8 cellular contexts compared by ENCODE assay signal in the genomic region with DNA sequence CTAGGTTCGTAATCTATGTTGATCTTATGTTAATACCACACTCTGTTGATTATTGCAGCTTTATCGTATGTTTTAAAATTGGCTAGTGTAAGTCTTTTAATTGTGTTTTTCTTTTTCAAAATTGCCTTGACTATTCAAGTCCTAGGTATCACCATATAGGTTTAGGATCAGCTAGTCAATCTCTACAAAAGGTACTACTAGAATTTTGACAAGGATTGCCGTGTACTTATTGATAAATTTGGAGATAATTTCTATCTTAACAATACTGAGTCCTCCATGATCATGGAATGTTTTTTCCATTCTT.
DNase-seq lines count a peak whose midpoint lies in the region; ATAC-seq, FAIRE-seq and TF ChIP-seq lines count a peak whose summit lies in the region.

No MANE protein-coding gene starts in this region.

- intact Hi-C loops in left ventricle myocardium inferior (cut with micrococcal nuclease) (no loop called here), left cardiac atrium (cut with DNase I) (no loop called here)

- H3K4me1 ChIP-seq in left ventricle myocardium inferior = peaks cover 4% of the 10 kb centered on the region

- H3K36me3 ChIP-seq in left ventricle myocardium inferior (no peaks in the 10 kb centered on the region), bronchial epithelial cell (ENCODE audit: control insufficient read depth, insufficient read depth, low read length) (no peaks in the 10 kb centered on the region)

- peak overlapping the region; percentile 67 for H3K4me3 ChIP-seq in left ventricle myocardium inferior
- H3K4me3 ChIP-seq in bronchial epithelial cell (ENCODE audit: low read depth, low read length) = peak overlapping the region; percentile 40

- H3K9me3 Mint-ChIP-seq in naive B cell = peaks cover 0 to 6% (median 2%) of the 10 kb centered on the region in 7 donors

- H3K4me3 Mint-ChIP-seq in naive B cell = peak overlapping the region; percentile 85 to 95 (median 93)

- peaks cover 6 to 14% (median 8%) of the 10 kb centered on the region in 3 donors for H3K4me1 Mint-ChIP-seq in naive B cell

- TF ChIP-seq CTCF in left ventricle myocardium inferior (IDR thresholded peaks at IDR 0.05; ENCODE audit: borderline replicate concordance) (no peak), bronchial epithelial cell (IDR thresholded peaks at IDR 0.05; ENCODE audit: insufficient read depth, low read length, severe bottlenecking) (no peak), GM10248 (IDR thresholded peaks at IDR 0.05; ENCODE audit: control extremely low read depth, extremely low read depth, low read depth, missing control alignments) (no peak)

- H3K27me3 ChIP-seq in left ventricle myocardium inferior (ENCODE audit: low read depth) (peaks cover 38% of the 10 kb centered on the region), bronchial epithelial cell (ENCODE audit: control insufficient read depth, insufficient read depth, low read length) (no peaks in the 10 kb centered on the region)

- H3K27ac ChIP-seq in left ventricle myocardium inferior (replicated peaks) = peak overlapping the region; percentile 53

- H3K36me3 Mint-ChIP-seq in naive B cell = peaks cover 0 to 8% of the 10 kb centered on the region in 2 donors

- ATAC-seq in left cardiac atrium (no peak), naive B cell (ENCODE audit: low read depth in 2 of 2) (no peak)

- POLR2A ChIA-PET in GM10248 (lab: Yijun Ruan, JAX) = no interaction called here

- H3K27me3 Mint-ChIP-seq in naive B cell = peaks cover 60 to 77% (median 61%) of the 10 kb centered on the region in 3 donors

- CTCF ChIA-PET in GM10248 (lab: Yijun Ruan, JAX) = no interaction called here

- DNase-seq in left ventricle myocardium inferior (no peak), left cardiac atrium (no peak), bronchial epithelial cell (ENCODE audit: low read depth) (no peak), naive B cell (no peak), urothelium cell line (ENCODE audit: low spot score) (no peak), GM10248 (ENCODE audit: extremely low spot score) (no peak), medulla oblongata (ENCODE audit: extremely low spot score) (no peak), DMS153 treated with DMSO at 0.1 percent for 48 hours (lab: John Stamatoyannopoulos, UW; ENCODE audit: unreplicated experiment) (no peak)

- peak overlapping the region in 2 of 6 donors; percentile 14 to 28 for H3K27ac Mint-ChIP-seq in naive B cell

- H3K9me3 ChIP-seq in left ventricle myocardium inferior (replicated peaks) = no peaks in the 10 kb centered on the region

- FAIRE-seq in bronchial epithelial cell (lab: Jason Lieb, UNC) (no peak), urothelium cell line (lab: Jason Lieb, UNC) (peak; percentile 46)
